ENCODE assay signal across 16 cellular contexts in the genomic region with DNA sequence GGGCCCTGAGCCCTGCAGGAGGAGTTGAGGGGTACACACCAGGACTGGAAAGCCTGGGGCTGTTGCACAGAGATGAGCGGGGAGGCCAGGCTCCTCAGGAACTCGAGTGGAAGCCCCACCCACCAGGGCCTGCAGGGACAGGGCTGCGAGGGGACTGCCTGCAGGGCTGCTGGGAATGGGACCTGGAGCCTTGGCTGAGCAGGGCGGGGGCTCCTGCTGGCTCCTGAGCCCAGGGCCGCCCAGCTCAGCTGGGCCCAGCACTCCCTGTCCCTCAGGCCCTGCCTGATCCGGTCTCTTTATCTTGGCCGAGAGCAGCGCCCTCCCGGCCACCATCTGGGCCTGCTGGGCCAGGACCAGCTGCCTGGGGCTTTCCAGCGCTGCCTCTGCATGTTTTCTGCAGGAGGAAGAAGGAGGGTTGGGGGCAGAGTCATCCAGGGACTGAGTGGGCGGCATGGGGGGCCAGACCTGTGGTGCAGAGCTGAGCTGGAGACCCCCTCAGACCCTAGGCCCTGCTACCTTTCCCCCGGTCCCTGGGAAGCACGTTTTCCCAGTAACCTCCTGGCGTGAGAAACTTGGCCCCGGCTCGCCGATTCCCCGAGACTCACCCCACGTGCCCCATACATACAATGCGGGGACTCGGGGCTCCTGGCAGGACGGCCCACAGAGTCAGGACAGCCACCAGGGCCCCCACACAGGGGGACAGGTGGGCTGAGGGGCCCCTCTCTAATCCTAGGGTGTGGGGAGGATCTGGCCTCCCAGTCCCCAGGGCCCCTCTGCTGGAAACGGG. TPM values are rescaled to one million over a fixed set of nuclear protein-coding genes. Genes with fewer than 3 reads are reported as not detected.
DNase-seq lines count a peak whose midpoint lies in the region; ATAC-seq and TF ChIP-seq lines count a peak whose summit lies in the region.
"Had no signal": no experiment of that assay in that cellular context is flagged by ENCODE, and none has a peak within 500 bp of the region (broad histone marks: within the 10 kb centered on the region; RNA-seq: fewer than 3 reads in every experiment).

No MANE protein-coding gene starts in this region.

- H3K9me3 ChIP-seq in right lobe of liver (no peaks in the 10 kb centered on the region), thoracic aorta (no peaks in the 10 kb centered on the region)
- H3K9me3 ChIP-seq: uterus had no signal

- WGBS in right lobe of liver (ENCODE audit: insufficient coverage, low coverage, low lambda C conversion rate, missing lambda C conversion rate), result 70% methylated on average over 6 of the region's 23 CpGs

- H3K9me3 Mint-ChIP-seq in activated T-cell treated with anti-CD3 and anti-CD28 coated beads, Interleukin-2, amount 50 U/mL, for 4 hours, result no peaks in the 10 kb centered on the region

- H3K4me1 ChIP-seq in right lobe of liver, result no peaks in the 10 kb centered on the region
- H3K4me1 ChIP-seq in thoracic aorta (ENCODE audit: control insufficient read depth in 1 of 2, low read depth in 2 of 2), result peaks cover 6 to 23% of the 10 kb centered on the region in 2 donors
- H3K4me1 ChIP-seq: uterus had no signal

- H3K4me1 Mint-ChIP-seq in activated T-cell treated with anti-CD3 and anti-CD28 coated beads, Interleukin-2, amount 50 U/mL, for 4 hours (ENCODE audit: low read depth), result peaks cover 44% of the 10 kb centered on the region

- no peaks in the 10 kb centered on the region for H3K27me3 Mint-ChIP-seq in activated T-cell treated with anti-CD3 and anti-CD28 coated beads, Interleukin-2, amount 50 U/mL, for 4 hours (ENCODE audit: low read depth)

- CTCF ChIA-PET in RWPE1 (lab: Yijun Ruan, JAX), result interaction anchor here (1.1 kb wide), 1 partner anchor 68 kb away, joined by 4 read pairs; no protein-coding TSS in a partner anchor

- DNase-seq in RWPE1 (ENCODE audit: low spot score) (no peak), coronary artery (ENCODE audit: low spot score) (no peak), right lobe of liver (no peak), thoracic aorta (ENCODE audit: low spot score) (no peak)
- no peak for DNase-seq in activated T-cell treated with anti-CD3 and anti-CD28 coated beads, Interleukin-2, amount 50 U/mL, for 4 hours
- no peak for DNase-seq in stimulated activated CD4-positive, alpha-beta T cell treated with anti-CD3 and anti-CD28 coated beads, Interleukin-1b, Interleukin-23, amount 100 ng/mL, for 48 hours
- DNase-seq: activated T-cell treated with anti-CD3 and anti-CD28 coated beads, Interleukin-2, amount 50 U/mL, for 48 hours; NCI-H146; PC-9; stimulated activated CD4-positive, alpha-beta T cell treated with anti-CD3 and anti-CD28 coated beads, Interleukin-2, amount 100 ng/mL, for 24 hours; uterus had no signal

- POLR2A ChIA-PET in RWPE1 (lab: Yijun Ruan, JAX; ENCODE audit: low non-redundant PET), result no interaction called here

- TF ChIP-seq CTCF in RWPE1 (conservative IDR thresholded peaks at IDR 0.05; ENCODE audit: low read depth) (no peak), coronary artery (IDR thresholded peaks at IDR 0.05) (no peak), right lobe of liver (IDR thresholded peaks at IDR 0.05) (no peak), thoracic aorta (IDR thresholded peaks at IDR 0.05) (no peak)

- intact Hi-C loops in right lobe of liver (cut with DNase I), result no loop called here

- H3K27ac ChIP-seq in RWPE1, result peak overlapping the region; percentile 66
- peak overlapping the region; percentile 2 to 63 for H3K27ac ChIP-seq in coronary artery
- H3K27ac ChIP-seq in right lobe of liver, result no peak overlapping the region
- H3K27ac ChIP-seq in thoracic aorta, result peak overlapping the region; percentile 49 to 55
- H3K27ac ChIP-seq: BLaER1 treated with 17β-estradiol and CSF1 and Interleukin-3, amounts not matched to agents 10 nM and 100 nM; PC-9; uterus had no signal

- H3K36me3 Mint-ChIP-seq in activated T-cell treated with anti-CD3 and anti-CD28 coated beads, Interleukin-2, amount 50 U/mL, for 4 hours (ENCODE audit: insufficient read depth), result no peaks in the 10 kb centered on the region

- no peak for TF ChIP-seq POLR2A in right lobe of liver (IDR thresholded peaks at IDR 0.05)

- H3K27me3 ChIP-seq in right lobe of liver (no peaks in the 10 kb centered on the region), thoracic aorta (replicated peaks; ENCODE audit: insufficient read depth) (no peaks in the 10 kb centered on the region)
- H3K27me3 ChIP-seq: uterus had no signal

- ATAC-seq in right lobe of liver (peak; percentile 25 to 42 (median 34)), thoracic aorta (ENCODE audit: insufficient number of reproducible peaks, low FRiP score, low read depth) (no peak), GM18519 (IDR thresholded peaks at IDR 0.05; ENCODE audit: low FRiP score, unreplicated experiment) (no peak)
- ATAC-seq in activated T-cell treated with anti-CD3 and anti-CD28 coated beads, Interleukin-2, amount 50 U/mL, for 4 hours, result no peak
- ATAC-seq: activated CD4-positive, CD25-positive, alpha-beta regulatory T cell treated with anti-CD3 and anti-CD28 coated beads, Interleukin-2, amount 50 U/mL, for 24 hours had no signal

- H3K4me3 ChIP-seq in coronary artery, result no peak overlapping the region
- H3K4me3 ChIP-seq in right lobe of liver, result no peak overlapping the region
- H3K4me3 ChIP-seq in thoracic aorta, result peak overlapping the region; percentile 11
- H3K4me3 ChIP-seq: BLaER1 treated with 17β-estradiol and CSF1 and Interleukin-3, amounts not matched to agents 10 nM and 100 nM; PC-9; uterus had no signal

- H3K36me3 ChIP-seq in right lobe of liver (no peaks in the 10 kb centered on the region), thoracic aorta (no peaks in the 10 kb centered on the region)
- H3K36me3 ChIP-seq: BLaER1 treated with 17β-estradiol and CSF1 and Interleukin-3, amounts not matched to agents 10 nM and 100 nM; uterus had no signal

- H3K4me3 Mint-ChIP-seq in activated T-cell treated with anti-CD3 and anti-CD28 coated beads, Interleukin-2, amount 50 U/mL, for 4 hours, result no peak overlapping the region

RNA-seq across cellular contexts. Expression of gene LCN12, which starts 9.4 kb away (rescaled TPM):
- total RNA-seq in right lobe of liver (10 to 100 TPM in 5 of 6 experiments, 1 to 10 TPM in 1; 2.7 to 36.4 (median 20.3) TPM), thoracic aorta (under 1 TPM in 1 of 2 donors, not detected in 1; 0.27 TPM)
- 1 to 10 TPM in 1 of 3 donors, under 1 TPM in 2; 0.49 to 1.2 (median 0.58) TPM for total RNA-seq in activated T-cell treated with anti-CD3 and anti-CD28 coated beads, Interleukin-2, amount 50 U/mL, for 4 hours
- total RNA-seq: H4 had no signal

RNA-seq across cellular contexts. Expression of gene PTGDS, which starts 15.8 kb away (rescaled TPM):
- 10 to 100 TPM in 2 of 6 experiments, 1 to 10 TPM in 4; 4.3 to 21.9 (median 6.0) TPM for total RNA-seq in right lobe of liver
- total RNA-seq in thoracic aorta, result 10 to 100 TPM; 66.1 to 89.5 TPM
- total RNA-seq in activated T-cell treated with anti-CD3 and anti-CD28 coated beads, Interleukin-2, amount 50 U/mL, for 4 hours, result under 1 TPM in 2 of 3 donors, not detected in 1; 0.30 to 0.51 TPM
- total RNA-seq: H4, NCI-H460 had no signal

RNA-seq across cellular contexts. Expression of gene C8G, which starts 16.4 kb away (rescaled TPM):
- total RNA-seq in right lobe of liver (100 to 1,000 TPM; 248 to 755 (median 453) TPM), thoracic aorta (not detected)
- 1 to 10 TPM in 2 of 3 donors, under 1 TPM in 1; 0.94 to 1.4 (median 1.2) TPM for total RNA-seq in activated T-cell treated with anti-CD3 and anti-CD28 coated beads, Interleukin-2, amount 50 U/mL, for 4 hours
- total RNA-seq: H4, NCI-H460, uterus had no signal

RNA-seq across cellular contexts. Expression of gene FBXW5, which starts 16.9 kb away (rescaled TPM):
- 100 to 1,000 TPM in 3 of 6 experiments, 10 to 100 TPM in 3; 84.0 to 290 (median 97.4) TPM for total RNA-seq in right lobe of liver
- total RNA-seq in thoracic aorta, result 100 to 1,000 TPM; 176 to 383 TPM
- total RNA-seq in activated T-cell treated with anti-CD3 and anti-CD28 coated beads, Interleukin-2, amount 50 U/mL, for 4 hours, result 100 to 1,000 TPM in 1 of 3 donors, 10 to 100 TPM in 2; 84.0 to 112 (median 95.3) TPM

RNA-seq across cellular contexts. Expression of gene LCNL1, which starts 21.3 kb away (rescaled TPM):
- total RNA-seq in right lobe of liver (not detected), thoracic aorta (not detected)
- not detected for total RNA-seq in activated T-cell treated with anti-CD3 and anti-CD28 coated beads, Interleukin-2, amount 50 U/mL, for 4 hours
- total RNA-seq: H4, NCI-H460 had no signal

Comparison
In these comparisons a context has a peak if more than half of its experiments do, and no peak if none do; other contexts are left out.
1. H3K27ac ChIP-seq: peak in RWPE1 (single experiment), coronary artery (2 of 2) and thoracic aorta (2 of 2); none in right lobe of liver (0 of 3).
2. ATAC-seq: peak in right lobe of liver (4 of 4); none in thoracic aorta (single experiment), activated T-cell treated with anti-CD3 and anti-CD28 coated beads, Interleukin-2, amount 50 U/mL, for 4 hours (0 of 2) and GM18519 (single experiment).
3. RNA of gene C8G, which starts 16.4 kb away (total RNA-seq): 248 to 755 TPM in right lobe of liver; 0.94 to 1.4 TPM in activated T-cell treated with anti-CD3 and anti-CD28 coated beads, Interleukin-2, amount 50 U/mL, for 4 hours and not detected in thoracic aorta; every median in the first group is over 100 times any median in the second.